In genomic region chr6:156782691-156783320, GRCh38 we compare ENCODE assay signal across 10 cellular contexts. TPM values are rescaled to one million over a fixed set of nuclear protein-coding genes. Genes with fewer than 3 reads are reported as not detected.
A peak's percentile ranks its signal among the peaks of the same experiment; 100 is the strongest.
DNase-seq lines count a peak whose midpoint lies in the region; ATAC-seq and TF ChIP-seq lines count a peak whose summit lies in the region.
"Had no signal": no experiment of that assay in that cellular context is flagged by ENCODE, and none has a peak within 500 bp of the region (broad histone marks: within the 10 kb centered on the region; RNA-seq: fewer than 3 reads in every experiment).

No MANE protein-coding gene starts in this region.

- 33% methylated on average over 2 of the region's 2 CpGs for WGBS in SK-N-SH (ENCODE audit: low lambda C conversion rate)
- WGBS in right cardiac atrium: 4% methylated on average over 2 of the region's 2 CpGs

- TF ChIP-seq RAD21 in SK-N-SH (IDR thresholded peaks at IDR 0.05; ENCODE audit: low read length): no peak

- ATAC-seq in SK-N-SH treated with all-trans-retinoic acid at 6 μM for 48 hours (no peak), right cardiac atrium (no peak)
- ATAC-seq in activated CD8-positive, alpha-beta T cell treated with anti-CD3 and anti-CD28 coated beads for 36 hours: no peak

- POLR2A ChIA-PET in SK-N-SH (lab: Yijun Ruan, JAX): no interaction called here
- POLR2A ChIA-PET in activated CD8-positive, alpha-beta T cell treated with anti-CD3 and anti-CD28 coated beads for 36 hours (lab: Charles Lee): interaction anchor here (0.6 to 1.4 kb wide), 2 partner anchors 10 to 44 kb away, joined by 3 read pairs; no protein-coding TSS in a partner anchor

- no peaks in the 10 kb centered on the region for H3K9me3 Mint-ChIP-seq in activated CD8-positive, alpha-beta T cell treated with anti-CD3 and anti-CD28 coated beads for 36 hours

- peak overlapping the region; percentile 62; the same call in 1 of the 2 replicates for H3K9ac ChIP-seq in SK-N-SH
- H3K9ac ChIP-seq in subcutaneous abdominal adipose tissue (ENCODE audit: low read length in 5 of 5): peak overlapping the region; percentile 12 to 95 (median 70)

- no peaks in the 10 kb centered on the region for H3K27me3 Mint-ChIP-seq in activated CD8-positive, alpha-beta T cell treated with anti-CD3 and anti-CD28 coated beads for 36 hours

- intact Hi-C loops in activated CD8-positive, alpha-beta T cell treated with anti-CD3 and anti-CD28 coated beads for 36 hours (cut with micrococcal nuclease): loop anchor here (5.0 to 10.0 kb wide), 2 partner anchors 74 to 102 kb away; no protein-coding TSS in a partner anchor
- intact Hi-C loops in right cardiac atrium (cut with DNase I): loop anchor here in 2 of 4 donors (10.0 kb wide), 3 partner anchors 62 to 242 kb away; no protein-coding TSS in a partner anchor

- H3K27me3 ChIP-seq in SK-N-SH (ENCODE audit: insufficient read depth): no peaks in the 10 kb centered on the region
- H3K27me3 ChIP-seq in right cardiac atrium (ENCODE audit: control insufficient read depth, insufficient read depth): no peaks in the 10 kb centered on the region
- no peaks in the 10 kb centered on the region for H3K27me3 ChIP-seq in subcutaneous abdominal adipose tissue (ENCODE audit: control insufficient read depth in 5 of 5, insufficient read depth in 4 of 5, low read length in 5 of 5)

- H3F3A ChIP-seq in SK-N-SH (replicated peaks; ENCODE audit: insufficient read depth): peaks cover 13% of the 10 kb centered on the region

- peak overlapping the region; percentile 84 for H3K4me3 Mint-ChIP-seq in activated CD8-positive, alpha-beta T cell treated with anti-CD3 and anti-CD28 coated beads for 36 hours

- peak overlapping the region; percentile 58 to 65 for H3K27ac ChIP-seq in SK-N-SH (ENCODE audit: low read depth in 2 of 2, low read length in 1 of 2)
- no peak overlapping the region for H3K27ac ChIP-seq in right cardiac atrium (ENCODE audit: low read length)
- peak overlapping the region; percentile 91 for H3K27ac ChIP-seq in subcutaneous abdominal adipose tissue (ENCODE audit: low read depth, low read length)
- H3K27ac ChIP-seq: C4-2B had no signal

- peak overlapping the region; percentile 66 to 75; a peak in 3 of 4 replicates for H3K4me3 ChIP-seq in SK-N-SH (ENCODE audit: low read depth in 2 of 2, low read length in 1 of 2)
- peak overlapping the region; percentile 100 for H3K4me3 ChIP-seq in right cardiac atrium (ENCODE audit: low read length)
- H3K4me3 ChIP-seq in subcutaneous abdominal adipose tissue (ENCODE audit: low read depth in 1 of 5, low read length in 5 of 5): peak overlapping the region in 4 of 5 donors; percentile 49 to 92 (median 70)

- H3K4me1 Mint-ChIP-seq in activated CD8-positive, alpha-beta T cell treated with anti-CD3 and anti-CD28 coated beads for 36 hours (ENCODE audit: low read depth): peaks cover 45% of the 10 kb centered on the region

- no peaks in the 10 kb centered on the region for H3K9me2 ChIP-seq in SK-N-SH

- peaks cover 17% of the 10 kb centered on the region for H3K36me3 Mint-ChIP-seq in activated CD8-positive, alpha-beta T cell treated with anti-CD3 and anti-CD28 coated beads for 36 hours (ENCODE audit: low read depth)

- no peak for TF ChIP-seq EP300 in SK-N-SH (IDR thresholded peaks at IDR 0.05; ENCODE audit: borderline replicate concordance in 1 of 2, low read depth in 1 of 2, low read length in 1 of 2)

- H4K20me1 ChIP-seq in SK-N-SH (ENCODE audit: insufficient read depth): peaks cover 76% of the 10 kb centered on the region

- CTCF ChIA-PET in SK-N-SH (lab: Yijun Ruan, JAX): no interaction called here
- CTCF ChIA-PET in activated CD8-positive, alpha-beta T cell treated with anti-CD3 and anti-CD28 coated beads for 36 hours (lab: Charles Lee): no interaction called here

- DNase-seq in SK-N-SH: no peak
- no peak for DNase-seq in activated CD8-positive, alpha-beta T cell treated with anti-CD3 and anti-CD28 coated beads for 36 hours
- no peak for DNase-seq in right cardiac atrium
- no peak for DNase-seq in stimulated activated CD4-positive, alpha-beta T cell treated with anti-CD3 and anti-CD28 coated beads, Interleukin-4, amount 100 ng/mL, for 1 hour
- DNase-seq in HK-2 (ENCODE audit: unreplicated experiment): no peak
- DNase-seq in NCI-H2227 (lab: John Stamatoyannopoulos, UW; ENCODE audit: unreplicated experiment): no peak
- DNase-seq: stimulated activated CD4-positive, alpha-beta T cell treated with anti-CD3 and anti-CD28 coated beads, Interleukin-4, amount 100 ng/mL, for 4 hours had no signal

- H3K9me3 ChIP-seq in SK-N-SH: no peaks in the 10 kb centered on the region
- no peaks in the 10 kb centered on the region for H3K9me3 ChIP-seq in right cardiac atrium (ENCODE audit: control insufficient read depth, low read length)
- no peaks in the 10 kb centered on the region for H3K9me3 ChIP-seq in subcutaneous abdominal adipose tissue (ENCODE audit: control insufficient read depth in 5 of 5, low read length in 5 of 5)

- peaks cover 10 to 14% of the 10 kb centered on the region in 2 experiments for H3K36me3 ChIP-seq in SK-N-SH (replicated peaks in 1 of 2; ENCODE audit: control insufficient read depth in 1 of 2, insufficient read depth in 2 of 2, low read length in 1 of 2)
- H3K36me3 ChIP-seq in subcutaneous abdominal adipose tissue (ENCODE audit: control insufficient read depth in 5 of 5, insufficient read depth in 5 of 5, low read length in 5 of 5): no peaks in the 10 kb centered on the region

- TF ChIP-seq CTCF in SK-N-SH (IDR thresholded peaks at IDR 0.05): no peak
- TF ChIP-seq CTCF in activated CD8-positive, alpha-beta T cell treated with anti-CD3 and anti-CD28 coated beads for 36 hours (IDR thresholded peaks at IDR 0.05): no peak

- peaks cover 95% of the 10 kb centered on the region for H3K79me2 ChIP-seq in SK-N-SH (ENCODE audit: insufficient read depth)

- no peak overlapping the region for H2AFZ ChIP-seq in SK-N-SH (ENCODE audit: low read depth)

- peak overlapping the region; percentile 91 for H3K4me2 ChIP-seq in SK-N-SH

- H3K4me1 ChIP-seq in SK-N-SH (ENCODE audit: control insufficient read depth in 1 of 2, insufficient read depth in 2 of 2, low read depth in 1 of 2, low read length in 1 of 2): peaks cover 0 to 25% of the 10 kb centered on the region in 2 experiments; a peak in 2 of 4 replicates
- H3K4me1 ChIP-seq in right cardiac atrium (ENCODE audit: control insufficient read depth, insufficient read depth, low read length): peaks cover 10% of the 10 kb centered on the region
- H3K4me1 ChIP-seq in subcutaneous abdominal adipose tissue (ENCODE audit: control insufficient read depth in 5 of 5, insufficient read depth in 5 of 5, low read length in 5 of 5): peaks cover 0 to 43% (median 39%) of the 10 kb centered on the region in 5 donors

- peak overlapping the region; percentile 92 for H3K27ac Mint-ChIP-seq in activated CD8-positive, alpha-beta T cell treated with anti-CD3 and anti-CD28 coated beads for 36 hours

TF ChIP-seq in SK-N-SH, 30 proteins besides CTCF, POLR2A, EP300 and RAD21:
- TF ChIP-seq TCF12 (IDR thresholded peaks at IDR 0.05) (no peak), IRF3 (IDR thresholded peaks at IDR 0.05; ENCODE audit: low read depth, low read length) (no peak)
TF ChIP-seq in SK-N-SH: peak in this region for 0.

TF ChIP-seq in SK-N-SH treated with all-trans-retinoic acid at 6 μM for 48 hours, 23 proteins besides CTCF, POLR2A, EP300 and RAD21 (continues in another document):
- TF ChIP-seq PPARA (CRISPR knock-in tag; IDR thresholded peaks at IDR 0.05; ENCODE audit: borderline replicate concordance): no peak
- no peak for TF ChIP-seq PATZ1 (CRISPR knock-in tag; IDR thresholded peaks at IDR 0.05; ENCODE audit: borderline replicate concordance)
- TF ChIP-seq ZFP3 (CRISPR knock-in tag; IDR thresholded peaks at IDR 0.05): no peak
- TF ChIP-seq TSHZ2 (CRISPR knock-in tag; IDR thresholded peaks at IDR 0.05): no peak

RNA-seq across cellular contexts. Expression of gene ARID1B, which starts 5.6 kb away (rescaled TPM):
- polyA plus RNA-seq in SK-N-SH (2012; rRNA removed): 13.2 and 13.6 TPM in 2 replicates
- polyA plus RNA-seq in SK-N-SH (2012; cell fraction: cytosol; rRNA removed): 11.5 and 14.7 TPM in 2 replicates
- polyA plus RNA-seq in SK-N-SH (2012; cell fraction: nucleus; rRNA removed): 24.0 and 33.9 TPM in 2 replicates
- 10 to 100 TPM; 36.9 to 38.9 TPM for total RNA-seq in activated CD8-positive, alpha-beta T cell treated with anti-CD3 and anti-CD28 coated beads for 36 hours
- 10 to 100 TPM; 52.3 to 59.6 (median 54.2) TPM for total RNA-seq in right cardiac atrium
- 18.3 TPM for polyA plus RNA-seq in right cardiac atrium
